ENCODE assay signal across 26 cellular contexts in the genomic region with DNA sequence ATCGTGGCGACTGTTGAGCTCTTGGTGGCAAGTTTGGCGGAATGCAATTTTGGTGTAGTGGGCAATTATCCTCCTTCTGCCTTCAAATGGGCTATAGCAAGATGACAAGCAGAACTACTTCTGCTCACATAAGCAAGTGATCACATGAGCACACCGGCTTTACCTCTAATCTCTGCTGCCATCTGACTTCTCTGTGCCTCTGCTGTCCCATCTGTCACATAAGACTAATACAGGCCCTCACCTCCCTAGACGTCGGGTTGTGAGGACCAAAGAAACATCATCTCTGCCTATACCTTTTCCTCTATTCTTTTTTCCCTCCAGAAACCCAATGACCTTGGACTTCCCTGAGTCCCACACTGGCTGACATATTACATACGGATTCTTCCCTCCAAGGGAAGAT.
"Had no signal": no experiment of that assay in that cellular context is flagged by ENCODE, and none has a peak within 500 bp of the region (broad histone marks: within the 10 kb centered on the region; RNA-seq: fewer than 3 reads in every experiment).

No MANE protein-coding gene starts in this region.

- DNase-seq: activated CD4-positive, alpha-beta memory T cell treated with anti-CD3 and anti-CD28 coated beads, Interleukin-2, amount 10 ng/mL, durations not matched to agents 7 days and 5 days; activated CD4-positive, alpha-beta T cell treated with anti-CD3 and anti-CD28 coated beads for 36 hours; activated CD4-positive, alpha-beta T cell treated with anti-CD3 and anti-CD28 coated beads, Interleukin-2, amount 50 U/mL, for 1 hour; activated CD8-positive, alpha-beta memory T cell treated with anti-CD3 and anti-CD28 coated beads, Interleukin-2, amount 50 U/mL, for 4 hours; activated gamma-delta T cell treated with Interleukin-2 at 50 U/mL for 16 hours; activated naive CD4-positive, alpha-beta T cell treated with anti-CD3 and anti-CD28 coated beads, Interleukin-2, amount 10 ng/mL, durations not matched to agents 7 days and 5 days; activated naive CD8-positive, alpha-beta T cell treated with anti-CD3 and anti-CD28 coated beads for 36 hours; activated T-cell treated with anti-CD3 and anti-CD28 coated beads, Interleukin-2, amount 50 U/mL, for 72 hours; caudate nucleus; Kasumi-1; KBM-7; NCI-H1048; NCI-H146; NCI-H1930; NCI-H526; NCI-H774; NK-92 treated with Interleukin-12 subunit alpha and Interleukin-12 subunit beta, amount 100 ng/mL, for 24 hours; OCI-M1; RPMI8226; T-cell; T-helper 2 cell had no signal

- H3K27ac ChIP-seq: SK-N-MC, VCaP had no signal

- H3K27ac Mint-ChIP-seq: activated CD4-positive, alpha-beta memory T cell treated with anti-CD3 and anti-CD28 coated beads, Interleukin-2, amount 10 ng/mL, durations not matched to agents 7 days and 5 days; activated CD4-positive, alpha-beta T cell treated with anti-CD3 and anti-CD28 coated beads for 36 hours; activated naive CD4-positive, alpha-beta T cell treated with anti-CD3 and anti-CD28 coated beads, Interleukin-2, amount 10 ng/mL, durations not matched to agents 7 days and 5 days; activated naive CD8-positive, alpha-beta T cell treated with anti-CD3 and anti-CD28 coated beads for 36 hours; activated T-cell treated with anti-CD3 and anti-CD28 coated beads, Interleukin-2, amount 50 U/mL, for 72 hours; activated T-helper 2 cell treated with anti-CD3 and anti-CD28 coated beads, Interferon-gamma antibody, Interleukin-2, Interleukin-4, amounts not matched to agents 10 μg/mL and 5 μg/mL and 100 μg/mL, durations not matched to agents 14 hours and 24 hours and 36 hours; T-cell had no signal

- H3K4me3 ChIP-seq: SK-N-MC had no signal

- ATAC-seq: activated CD4-positive, alpha-beta T cell treated with anti-CD3 and anti-CD28 coated beads for 36 hours; activated T-cell treated with anti-CD3 and anti-CD28 coated beads, Interleukin-2, amount 50 U/mL, for 72 hours; Panc1; Right ventricle myocardium inferior; T-cell had no signal

- H3K4me1 Mint-ChIP-seq: activated naive CD8-positive, alpha-beta T cell treated with anti-CD3 and anti-CD28 coated beads for 36 hours; T-cell had no signal

- H3K9me3 Mint-ChIP-seq: activated naive CD4-positive, alpha-beta T cell treated with anti-CD3 and anti-CD28 coated beads, Interleukin-2, amount 10 ng/mL, durations not matched to agents 7 days and 5 days; activated naive CD8-positive, alpha-beta T cell treated with anti-CD3 and anti-CD28 coated beads for 36 hours; activated T-cell treated with anti-CD3 and anti-CD28 coated beads, Interleukin-2, amount 50 U/mL, for 72 hours; T-cell had no signal

- H3K27me3 Mint-ChIP-seq: activated CD4-positive, alpha-beta T cell treated with anti-CD3 and anti-CD28 coated beads for 36 hours; activated naive CD8-positive, alpha-beta T cell treated with anti-CD3 and anti-CD28 coated beads for 36 hours; T-cell had no signal

- H3K4me3 Mint-ChIP-seq: activated CD4-positive, alpha-beta memory T cell treated with anti-CD3 and anti-CD28 coated beads, Interleukin-2, amount 10 ng/mL, durations not matched to agents 7 days and 5 days; activated CD4-positive, alpha-beta T cell treated with anti-CD3 and anti-CD28 coated beads for 36 hours; activated naive CD4-positive, alpha-beta T cell treated with anti-CD3 and anti-CD28 coated beads, Interleukin-2, amount 10 ng/mL, durations not matched to agents 7 days and 5 days; activated naive CD8-positive, alpha-beta T cell treated with anti-CD3 and anti-CD28 coated beads for 36 hours; activated T-cell treated with anti-CD3 and anti-CD28 coated beads, Interleukin-2, amount 50 U/mL, for 72 hours; T-cell had no signal
